In genomic region chr7:130063036-130063435, GRCh38 we compare ENCODE assay signal across 8 cellular contexts. TPM values are rescaled to one million over a fixed set of nuclear protein-coding genes. Genes with fewer than 3 reads are reported as not detected.
A peak's percentile ranks its signal among the peaks of the same experiment; 100 is the strongest.
DNase-seq lines count a peak whose midpoint lies in the region; ATAC-seq lines count a peak whose summit lies in the region.

No MANE protein-coding gene starts in this region.

- H3K36me3 ChIP-seq in effector memory CD4-positive, alpha-beta T cell (ENCODE audit: control insufficient read depth, insufficient read depth, low read length): no peaks in the 10 kb centered on the region
- H3K36me3 ChIP-seq in neuronal stem cell (replicated peaks in 1 of 2; ENCODE audit: control insufficient read depth in 2 of 2, insufficient read depth in 2 of 2, low read length in 2 of 2): no peaks in the 10 kb centered on the region

- H3K4me1 ChIP-seq in effector memory CD4-positive, alpha-beta T cell (ENCODE audit: control insufficient read depth, insufficient read depth, low read length, poor library complexity, severe bottlenecking): no peaks in the 10 kb centered on the region
- H3K4me1 ChIP-seq in neuronal stem cell (ENCODE audit: control insufficient read depth in 2 of 2, insufficient read depth in 1 of 2, low read depth in 1 of 2, low read length in 2 of 2): peaks cover 4% of the 10 kb centered on the region in 2 donors

- H2AFZ ChIP-seq in neuronal stem cell (ENCODE audit: low read length): no peak overlapping the region

- H3K18ac ChIP-seq in neuronal stem cell (ENCODE audit: low read length): no peak overlapping the region

- peak; percentile 37 for DNase-seq in NCI-H2029 (lab: John Stamatoyannopoulos, UW)
- DNase-seq in NCI-H2029 treated with DMSO at 0.1 percent for 48 hours (lab: John Stamatoyannopoulos, UW): no peak
- peak; percentile 33 for DNase-seq in NCI-H460 (ENCODE audit: extremely low read depth, low read depth)
- DNase-seq in activated CD4-positive, alpha-beta T cell treated with anti-CD3 and anti-CD28 coated beads, Interleukin-2, amount 50 U/mL, for 48 hours: peak; percentile 88 to 89
- peak; percentile 22 to 51 (median 26) for DNase-seq in effector memory CD4-positive, alpha-beta T cell
- DNase-seq in neuronal stem cell (ENCODE audit: low spot score): peak; percentile 55

- no peak overlapping the region for H3K27ac ChIP-seq in effector memory CD4-positive, alpha-beta T cell (ENCODE audit: insufficient read depth, low read length, poor library complexity, severe bottlenecking)
- H3K27ac ChIP-seq in neuronal stem cell (replicated peaks; ENCODE audit: low read length): no peak overlapping the region

- H2AK5ac ChIP-seq in neuronal stem cell (ENCODE audit: low read depth, low read length): no peak overlapping the region

- no peak overlapping the region for H3K4me3 ChIP-seq in effector memory CD4-positive, alpha-beta T cell (ENCODE audit: insufficient read depth, low read depth, low read length, poor library complexity, severe bottlenecking)
- H3K4me3 ChIP-seq in neuronal stem cell (ENCODE audit: low read length in 2 of 2): no peak overlapping the region

- no CpG with 5 or more reads among the region's 2 CpGs for WGBS in neuronal stem cell (ENCODE audit: extremely low coverage in 2 of 2, insufficient read length in 2 of 2, insufficient replicate concordance in 1 of 2), 2 donors

- H3K27me3 ChIP-seq in effector memory CD4-positive, alpha-beta T cell (replicated peaks; ENCODE audit: control insufficient read depth, insufficient read depth, low read length, poor library complexity, severe bottlenecking): no peaks in the 10 kb centered on the region
- H3K27me3 ChIP-seq in neuronal stem cell (ENCODE audit: control insufficient read depth in 3 of 3, insufficient read depth in 3 of 3, low read depth in 1 of 3, low read length in 3 of 3): no peaks in the 10 kb centered on the region

- H3K4me2 ChIP-seq in neuronal stem cell (ENCODE audit: insufficient read depth, low read length, poor library complexity, severe bottlenecking): no peak overlapping the region

- no peaks in the 10 kb centered on the region for H3K9me3 ChIP-seq in effector memory CD4-positive, alpha-beta T cell (ENCODE audit: control insufficient read depth, low read length)
- H3K9me3 ChIP-seq in neuronal stem cell (replicated peaks in 1 of 2; ENCODE audit: control insufficient read depth in 2 of 2, insufficient read depth in 1 of 2, low read depth in 1 of 2, low read length in 2 of 2): no peaks in the 10 kb centered on the region

- ATAC-seq in GM18909 (IDR thresholded peaks at IDR 0.05; ENCODE audit: poor library complexity, unreplicated experiment) (no peak), GM19463 (IDR thresholded peaks at IDR 0.05; ENCODE audit: unreplicated experiment) (no peak)

- H2BK5ac ChIP-seq in neuronal stem cell (ENCODE audit: low read length): no peak overlapping the region

- H3K79me1 ChIP-seq in neuronal stem cell (ENCODE audit: low read depth, low read length): no peaks in the 10 kb centered on the region

- no peak overlapping the region for H2BK12ac ChIP-seq in neuronal stem cell (ENCODE audit: low read length)

- no peak overlapping the region for H2BK15ac ChIP-seq in neuronal stem cell (ENCODE audit: low read length)

- H3K23ac ChIP-seq in neuronal stem cell (ENCODE audit: low read depth, low read length, poor library complexity): no peak overlapping the region

- H4K91ac ChIP-seq in neuronal stem cell (ENCODE audit: low read depth, low read length, poor library complexity): no peak overlapping the region

- no peak overlapping the region for H3K4ac ChIP-seq in neuronal stem cell (ENCODE audit: low read length)

- H2BK120ac ChIP-seq in neuronal stem cell (ENCODE audit: low read depth, low read length): no peak overlapping the region

- H3K14ac ChIP-seq in neuronal stem cell (ENCODE audit: low read length): no peak overlapping the region

- H4K8ac ChIP-seq in neuronal stem cell (ENCODE audit: low read depth, low read length): no peak overlapping the region

- H3K9ac ChIP-seq in neuronal stem cell (ENCODE audit: low read depth, low read length, poor library complexity): no peak overlapping the region

RNA-seq across cellular contexts. Expression of gene KLHDC10, which starts 7.3 kb away (rescaled TPM):
- 36.9 and 48.0 TPM in 2 replicates for total RNA-seq in NCI-H460 (2014; rRNA removed; shearing (Covaris generic))
- 15.5 and 21.8 TPM in 2 replicates for polyA plus RNA-seq in NCI-H460 (2014; cell fraction: nucleus; rRNA removed)
- polyA plus RNA-seq in neuronal stem cell (2013, experiment 1 of 2): 15.4 TPM
- 15.9 TPM for polyA plus RNA-seq in neuronal stem cell (2013, experiment 2 of 2)

RNA-seq across cellular contexts. Expression of gene ZC3HC1, which starts 11.9 kb away (rescaled TPM):
- 27.3 and 27.9 TPM in 2 replicates for total RNA-seq in NCI-H460 (2014; rRNA removed; shearing (Covaris generic))
- 24.4 and 52.4 TPM in 2 replicates for polyA plus RNA-seq in NCI-H460 (2014; cell fraction: nucleus; rRNA removed)
- polyA plus RNA-seq in neuronal stem cell (2013, experiment 1 of 2): 21.4 TPM
- polyA plus RNA-seq in neuronal stem cell (2013, experiment 2 of 2): 20.0 TPM
